8 cellular contexts compared by ENCODE assay signal in genomic region chr2:101151141-101151858, GRCh38. TPM values are rescaled to one million over a fixed set of nuclear protein-coding genes. Genes with fewer than 3 reads are reported as not detected.
DNase-seq lines count a peak whose midpoint lies in the region; ATAC-seq and TF ChIP-seq lines count a peak whose summit lies in the region.

TSS of gene TBC1D8 (minus strand) at chr2:101151382. CDS start at chr2:101151253, 129 bp downstream.

- H3K4me1 ChIP-seq in effector memory CD4-positive, alpha-beta T cell (ENCODE audit: control insufficient read depth, insufficient read depth, low read length, poor library complexity, severe bottlenecking), result peaks cover 14% of the 10 kb centered on the region

- no peak for TF ChIP-seq CTCF in AG09309 (IDR thresholded peaks at IDR 0.05; ENCODE audit: control insufficient read depth, insufficient read depth, low read depth, low read length, missing control alignments)

- H3K4me3 ChIP-seq in AG09309 (ENCODE audit: control insufficient read depth, low read depth, low read length), result peak within 1 kb of the TSS; percentile 65
- peak within 1 kb of the TSS; percentile 67 for H3K4me3 ChIP-seq in effector memory CD4-positive, alpha-beta T cell (ENCODE audit: insufficient read depth, low read depth, low read length, poor library complexity, severe bottlenecking)

- no peaks in the 10 kb centered on the region for H3K27me3 ChIP-seq in effector memory CD4-positive, alpha-beta T cell (replicated peaks; ENCODE audit: control insufficient read depth, insufficient read depth, low read length, poor library complexity, severe bottlenecking)

- H3K36me3 ChIP-seq in effector memory CD4-positive, alpha-beta T cell (ENCODE audit: control insufficient read depth, insufficient read depth, low read length), result no peaks in the 10 kb centered on the region

- DNase-seq in AG09309 (ENCODE audit: low read depth), result no peak
- DNase-seq in NCI-H748 (lab: John Stamatoyannopoulos, UW; ENCODE audit: unreplicated experiment), result peak; percentile 85
- peak; percentile 15 to 31 for DNase-seq in activated CD8-positive, alpha-beta memory T cell treated with anti-CD3 and anti-CD28 coated beads for 4 hours (ENCODE audit: low read depth in 2 of 2)
- peak; percentile 44 to 59 (median 51) for DNase-seq in effector memory CD4-positive, alpha-beta T cell
- peak; percentile 86 to 87 for DNase-seq in lung microvascular endothelial cell (ENCODE audit: low read depth in 2 of 2)
- peak; percentile 27 to 71 (median 54) for DNase-seq in stimulated activated CD4-positive, alpha-beta T cell treated with anti-CD3 and anti-CD28 coated beads, TNF-alpha, amount 100 ng/mL, for 24 hours (ENCODE audit: low read depth in 3 of 3)

- no peak within 1 kb of the TSS for H3K27ac ChIP-seq in effector memory CD4-positive, alpha-beta T cell (ENCODE audit: insufficient read depth, low read length, poor library complexity, severe bottlenecking)

- H3K9me3 ChIP-seq in effector memory CD4-positive, alpha-beta T cell (ENCODE audit: control insufficient read depth, low read length), result no peaks in the 10 kb centered on the region

- ATAC-seq in GM19023 (IDR thresholded peaks at IDR 0.05; ENCODE audit: unreplicated experiment) (peak; percentile 76), HG03196 (IDR thresholded peaks at IDR 0.05; ENCODE audit: unreplicated experiment) (peak; percentile 56)

RNA-seq across cellular contexts. Expression of gene TBC1D8, which starts in this region (rescaled TPM):
- 62.8 and 96.8 TPM in 2 replicates for total RNA-seq in lung microvascular endothelial cell
